ENCODE assay signal across 24 cellular contexts in the genomic region with DNA sequence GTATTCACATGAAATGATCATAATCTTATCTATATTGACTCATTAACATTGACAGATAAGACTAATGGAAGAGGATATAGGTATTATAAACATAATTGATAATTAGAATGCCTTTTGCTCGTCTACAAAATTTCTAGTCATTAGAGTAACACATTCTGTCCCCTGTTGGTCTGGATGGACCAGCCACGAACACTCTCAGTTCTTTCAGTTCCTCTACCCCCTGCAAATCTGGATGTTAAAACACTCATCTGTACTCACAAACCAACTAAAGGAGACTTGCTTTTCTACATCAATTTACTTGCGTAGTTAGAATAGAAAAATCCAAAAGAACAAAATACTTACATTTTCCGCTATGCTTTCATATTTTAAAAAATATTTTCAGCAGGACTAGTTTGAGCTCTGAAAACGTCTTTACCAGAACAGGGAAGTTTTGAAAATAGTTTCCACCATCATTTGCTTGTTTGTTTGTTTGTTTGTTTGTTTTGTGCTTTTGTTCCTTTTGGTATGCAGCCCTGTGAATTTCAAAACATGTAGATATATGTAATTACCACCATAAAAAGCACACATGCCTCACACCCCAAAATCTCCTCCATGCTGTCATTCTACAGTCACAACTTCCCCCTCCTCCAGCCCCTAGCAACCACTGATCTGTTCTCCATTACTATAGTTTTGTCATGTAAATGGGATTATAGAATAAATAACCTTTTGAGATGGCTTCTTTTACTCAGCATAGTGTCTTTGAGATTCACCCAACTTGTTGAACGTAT.
"Had no signal": no experiment of that assay in that cellular context is flagged by ENCODE, and none has a peak within 500 bp of the region (broad histone marks: within the 10 kb centered on the region; RNA-seq: fewer than 3 reads in every experiment).

No MANE protein-coding gene starts in this region.

- H3K4me1 ChIP-seq: adrenal gland, Peyer's patch, SJCRH30 had no signal

- DNase-seq: activated CD4-positive, alpha-beta T cell treated with anti-CD3 and anti-CD28 coated beads for 48 hours; activated CD4-positive, alpha-beta T cell treated with anti-CD3 and anti-CD28 coated beads, Interleukin-2, amount 50 U/mL, for 4 hours; activated CD4-positive, CD25-positive, alpha-beta regulatory T cell treated with anti-CD3 and anti-CD28 coated beads, Interleukin-2, amount 50 U/mL, for 72 hours; activated CD8-positive, alpha-beta memory T cell treated with anti-CD3 and anti-CD28 coated beads, Interleukin-2, amount 50 U/mL, for 48 hours; activated CD8-positive, alpha-beta T cell treated with anti-CD3 and anti-CD28 coated beads, Interleukin-2, amount 10 ng/mL, durations not matched to agents 7 days and 5 days; activated naive CD4-positive, alpha-beta T cell treated with anti-CD3 and anti-CD28 coated beads, Interleukin-2, amount 50 U/mL, for 16 hours; activated naive CD8-positive, alpha-beta T cell treated with anti-CD3 and anti-CD28 coated beads, Interleukin-2, amount 10 ng/mL, durations not matched to agents 7 days and 5 days; activated T-cell treated with anti-CD3 and anti-CD28 coated beads, Interleukin-2, amount 50 U/mL, for 1 hour; adrenal gland; anterior cingulate cortex; cerebellar nuclear complex; MG63; NCI-H1105 treated with DMSO at 0.1 percent for 48 hours; NCI-H1436 treated with DMSO at 0.1 percent for 48 hours; NCI-H187 treated with DMSO at 0.1 percent for 48 hours; NCI-H2171 treated with DMSO at 0.1 percent for 48 hours; NCI-H510A treated with DMSO at 0.1 percent for 48 hours; NCI-H69; Peyer's patch; Right ventricle myocardium superior; SJCRH30; SK-N-SH; T-helper 1 cell had no signal

- H3K27me3 ChIP-seq: adrenal gland, MG63, Peyer's patch, SJCRH30 had no signal

- H3K36me3 ChIP-seq: adrenal gland, MG63, Peyer's patch, SJCRH30 had no signal

- H3K9ac ChIP-seq: SK-N-SH had no signal

- H3K4me3 ChIP-seq: adrenal gland, MG63, Peyer's patch, SJCRH30 had no signal

- H3K27ac ChIP-seq: adrenal gland, Peyer's patch, RWPE1, SJCRH30 had no signal

- H3K4me2 ChIP-seq: SK-N-SH had no signal

- H3K9me3 ChIP-seq: adrenal gland, MG63, Peyer's patch, SJCRH30, SK-N-SH had no signal
